8 cellular contexts compared by ENCODE assay signal in the genomic region with DNA sequence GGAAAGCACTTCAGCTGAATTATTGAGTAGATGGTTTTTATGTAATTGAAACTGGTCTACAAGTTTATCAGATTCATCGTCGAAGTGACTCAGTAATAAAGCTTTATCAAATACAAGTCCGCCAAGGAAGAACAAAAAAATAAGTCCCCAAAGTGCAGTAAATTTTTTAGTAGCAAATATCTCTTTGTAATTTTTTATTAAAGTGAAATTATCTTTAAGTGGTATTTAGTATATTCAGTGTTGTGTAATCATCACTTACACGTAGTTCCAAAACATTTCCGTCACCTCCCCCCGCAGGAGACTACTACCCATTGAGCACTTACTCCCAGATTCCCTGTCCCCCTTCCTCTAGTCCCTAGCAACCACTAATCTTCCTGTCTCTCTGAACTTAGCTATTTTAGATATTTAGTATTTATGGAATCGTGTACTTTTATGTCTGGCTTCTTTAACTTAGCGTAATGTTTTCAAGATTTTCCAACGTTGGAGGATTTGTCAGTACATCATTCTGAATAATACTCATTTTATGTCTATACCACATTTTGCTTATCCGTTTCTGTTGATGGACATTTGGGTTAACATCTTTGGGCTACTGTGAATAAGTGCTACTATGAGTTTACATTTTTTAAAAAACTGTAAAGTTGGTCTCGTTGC. TPM values are rescaled to one million over a fixed set of nuclear protein-coding genes. Genes with fewer than 3 reads are reported as not detected.
DNase-seq lines count a peak whose midpoint lies in the region; ATAC-seq and TF ChIP-seq lines count a peak whose summit lies in the region.

No MANE protein-coding gene starts in this region.

- DNase-seq in ELR (ENCODE audit: low read depth), result peak; percentile 71
- peak; percentile 56 for DNase-seq in NAMALWA (ENCODE audit: low spot score)
- no peak for DNase-seq in activated T-helper 1 cell treated with anti-CD3 and anti-CD28 coated beads, Interleukin-12 subunit alpha, Interleukin-12 subunit beta, Interleukin-2, Interleukin-4 antibody, amounts not matched to agents 30 ng/mL and 10 ng/mL and 1 ng/mL, durations not matched to agents 14 hours and 24 hours and 36 hours (ENCODE audit: low spot score)
- peak; percentile 56 for DNase-seq in glomerular visceral epithelial cell (ENCODE audit: extremely low spot score)
- no peak for DNase-seq in effector CD4-positive, alpha-beta T cell

- peak overlapping the region; percentile 98 for H3K27ac ChIP-seq in parathyroid adenoma

- H3K9me3 Mint-ChIP-seq in activated T-helper 1 cell treated with anti-CD3 and anti-CD28 coated beads, Interleukin-12 subunit alpha, Interleukin-12 subunit beta, Interleukin-2, Interleukin-4 antibody, amounts not matched to agents 30 ng/mL and 10 ng/mL and 1 ng/mL, durations not matched to agents 14 hours and 24 hours and 36 hours, result no peaks in the 10 kb centered on the region

- H3K27me3 Mint-ChIP-seq in activated T-helper 1 cell treated with anti-CD3 and anti-CD28 coated beads, Interleukin-12 subunit alpha, Interleukin-12 subunit beta, Interleukin-2, Interleukin-4 antibody, amounts not matched to agents 30 ng/mL and 10 ng/mL and 1 ng/mL, durations not matched to agents 14 hours and 24 hours and 36 hours (ENCODE audit: insufficient read depth), result no peaks in the 10 kb centered on the region

- peaks cover 29% of the 10 kb centered on the region for H3K4me1 ChIP-seq in parathyroid adenoma

- intact Hi-C loops in activated T-helper 1 cell treated with anti-CD3 and anti-CD28 coated beads, Interleukin-12 subunit alpha, Interleukin-12 subunit beta, Interleukin-2, Interleukin-4 antibody, amounts not matched to agents 30 ng/mL and 10 ng/mL and 1 ng/mL, durations not matched to agents 14 hours and 24 hours and 36 hours (cut with micrococcal nuclease), result loop anchor here (2.0 to 10.0 kb wide), 4 partner anchors 390 to 570 kb away; a partner anchor contains a TSS

- H3K36me3 Mint-ChIP-seq in activated T-helper 1 cell treated with anti-CD3 and anti-CD28 coated beads, Interleukin-12 subunit alpha, Interleukin-12 subunit beta, Interleukin-2, Interleukin-4 antibody, amounts not matched to agents 30 ng/mL and 10 ng/mL and 1 ng/mL, durations not matched to agents 14 hours and 24 hours and 36 hours (ENCODE audit: low read depth), result peaks cover 60% of the 10 kb centered on the region

- H3K4me3 ChIP-seq in parathyroid adenoma (ENCODE audit: low read depth, low read length), result peak overlapping the region; percentile 95

- no peak for TF ChIP-seq CTCF in parathyroid adenoma (IDR thresholded peaks at IDR 0.05)

- no peaks in the 10 kb centered on the region for H3K9me3 ChIP-seq in parathyroid adenoma (ENCODE audit: control insufficient read depth, low read length)

- H3K4me3 Mint-ChIP-seq in activated T-helper 1 cell treated with anti-CD3 and anti-CD28 coated beads, Interleukin-12 subunit alpha, Interleukin-12 subunit beta, Interleukin-2, Interleukin-4 antibody, amounts not matched to agents 30 ng/mL and 10 ng/mL and 1 ng/mL, durations not matched to agents 14 hours and 24 hours and 36 hours, result peak overlapping the region; percentile 97

- H3K4me1 Mint-ChIP-seq in activated T-helper 1 cell treated with anti-CD3 and anti-CD28 coated beads, Interleukin-12 subunit alpha, Interleukin-12 subunit beta, Interleukin-2, Interleukin-4 antibody, amounts not matched to agents 30 ng/mL and 10 ng/mL and 1 ng/mL, durations not matched to agents 14 hours and 24 hours and 36 hours (ENCODE audit: low read depth), result peaks cover 54% of the 10 kb centered on the region

- H3K36me3 ChIP-seq in parathyroid adenoma (ENCODE audit: control insufficient read depth, insufficient read depth, low read length), result no peaks in the 10 kb centered on the region

- H3K4me2 ChIP-seq in parathyroid adenoma (ENCODE audit: low read length), result peak overlapping the region; percentile 89

- no peak for ATAC-seq in GM19452 (IDR thresholded peaks at IDR 0.05; ENCODE audit: unreplicated experiment)
- ATAC-seq in GM21619 (IDR thresholded peaks at IDR 0.05; ENCODE audit: unreplicated experiment), result no peak

- peak overlapping the region; percentile 100 for H3K27ac Mint-ChIP-seq in activated T-helper 1 cell treated with anti-CD3 and anti-CD28 coated beads, Interleukin-12 subunit alpha, Interleukin-12 subunit beta, Interleukin-2, Interleukin-4 antibody, amounts not matched to agents 30 ng/mL and 10 ng/mL and 1 ng/mL, durations not matched to agents 14 hours and 24 hours and 36 hours

- peak overlapping the region; percentile 44 for H3K9ac ChIP-seq in parathyroid adenoma

- no peaks in the 10 kb centered on the region for H3K27me3 ChIP-seq in parathyroid adenoma (ENCODE audit: control insufficient read depth, insufficient read depth, low read length)

- peak overlapping the region; percentile 89 for H2AFZ ChIP-seq in parathyroid adenoma

- peaks cover 53% of the 10 kb centered on the region for H3K79me2 ChIP-seq in parathyroid adenoma

RNA-seq across cellular contexts. Expression of a gene that starts 1.1 kb away (rescaled TPM):
- total RNA-seq in activated T-helper 1 cell treated with anti-CD3 and anti-CD28 coated beads, Interleukin-12 subunit alpha, Interleukin-12 subunit beta, Interleukin-2, Interleukin-4 antibody, amounts not matched to agents 30 ng/mL and 10 ng/mL and 1 ng/mL, durations not matched to agents 14 hours and 24 hours and 36 hours, result 525 and 546 TPM in 2 replicates

RNA-seq across cellular contexts. Expression of a gene that starts 48.0 kb away (rescaled TPM):
- total RNA-seq in activated T-helper 1 cell treated with anti-CD3 and anti-CD28 coated beads, Interleukin-12 subunit alpha, Interleukin-12 subunit beta, Interleukin-2, Interleukin-4 antibody, amounts not matched to agents 30 ng/mL and 10 ng/mL and 1 ng/mL, durations not matched to agents 14 hours and 24 hours and 36 hours, result 23.5 and 23.6 TPM in 2 replicates

Comparison
In these comparisons a context has a peak if more than half of its experiments do, and no peak if none do; other contexts are left out.
1. DNase-seq: peak in ELR (single experiment), NAMALWA (single experiment) and glomerular visceral epithelial cell (single experiment); none in activated T-helper 1 cell treated with anti-CD3 and anti-CD28 coated beads, Interleukin-12 subunit alpha, Interleukin-12 subunit beta, Interleukin-2, Interleukin-4 antibody, amounts not matched to agents 30 ng/mL and 10 ng/mL and 1 ng/mL, durations not matched to agents 14 hours and 24 hours and 36 hours (single experiment) and effector CD4-positive, alpha-beta T cell (single experiment).